4 cellular contexts compared by ENCODE assay signal in genomic region chr22:48139776-48140175, GRCh38.
"Had no signal": no experiment of that assay in that cellular context is flagged by ENCODE, and none has a peak within 500 bp of the region (broad histone marks: within the 10 kb centered on the region; RNA-seq: fewer than 3 reads in every experiment).

No MANE protein-coding gene starts in this region.

- H2AFZ ChIP-seq: GM23338 had no signal

- ATAC-seq: GM23338 had no signal

- H3K4me3 ChIP-seq: GM23338 had no signal

- H3K9me3 Mint-ChIP-seq: GM23338 had no signal

- H3K4me3 Mint-ChIP-seq: GM23338, H9 had no signal

- DNase-seq: H9, HCEC 1CT, IMR-90 had no signal

- H3K4me2 ChIP-seq: GM23338 had no signal

- H3K27ac Mint-ChIP-seq: GM23338, H9 had no signal
